Comparison of ENCODE assay signal across 1 cellular context in the genomic region with DNA sequence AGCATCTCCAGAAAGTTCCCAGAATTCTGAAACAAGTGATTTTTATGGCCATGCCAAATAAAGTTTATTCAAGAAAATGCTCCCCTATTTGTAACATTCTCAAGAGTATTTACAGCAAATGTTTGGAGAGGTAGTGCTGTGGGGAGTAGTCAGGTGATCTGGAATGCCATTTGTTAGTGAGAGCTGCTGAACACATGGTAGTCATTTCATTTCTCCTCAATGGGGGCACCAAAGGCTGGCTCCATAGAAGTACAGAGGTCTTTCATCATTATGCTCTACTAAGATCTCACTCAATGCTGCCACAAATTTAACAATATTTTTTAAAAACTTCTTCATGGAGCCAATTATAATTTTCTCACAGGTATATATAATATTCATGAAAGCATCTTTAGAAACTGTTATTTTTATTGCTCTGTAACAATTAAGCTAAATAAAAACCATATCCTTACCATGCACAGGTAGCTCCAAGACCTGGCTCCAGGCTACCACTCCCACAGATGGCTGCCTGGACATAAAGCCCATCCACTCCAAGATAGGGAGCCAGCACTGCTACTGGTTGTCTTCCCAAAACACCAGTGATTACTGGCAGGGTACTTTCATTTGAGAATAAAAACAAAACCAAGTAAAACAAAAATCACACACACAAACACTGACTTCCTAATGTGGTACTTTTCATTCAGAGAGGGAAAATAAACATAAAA.
TF ChIP-seq lines count a peak whose summit lies in the region.

No MANE protein-coding gene starts in this region.

TF ChIP-seq in GM23338, 12 proteins besides CTCF, POLR2A, EP300 and RAD21 (continued from another document):
- TF ChIP-seq, protein P1, sequence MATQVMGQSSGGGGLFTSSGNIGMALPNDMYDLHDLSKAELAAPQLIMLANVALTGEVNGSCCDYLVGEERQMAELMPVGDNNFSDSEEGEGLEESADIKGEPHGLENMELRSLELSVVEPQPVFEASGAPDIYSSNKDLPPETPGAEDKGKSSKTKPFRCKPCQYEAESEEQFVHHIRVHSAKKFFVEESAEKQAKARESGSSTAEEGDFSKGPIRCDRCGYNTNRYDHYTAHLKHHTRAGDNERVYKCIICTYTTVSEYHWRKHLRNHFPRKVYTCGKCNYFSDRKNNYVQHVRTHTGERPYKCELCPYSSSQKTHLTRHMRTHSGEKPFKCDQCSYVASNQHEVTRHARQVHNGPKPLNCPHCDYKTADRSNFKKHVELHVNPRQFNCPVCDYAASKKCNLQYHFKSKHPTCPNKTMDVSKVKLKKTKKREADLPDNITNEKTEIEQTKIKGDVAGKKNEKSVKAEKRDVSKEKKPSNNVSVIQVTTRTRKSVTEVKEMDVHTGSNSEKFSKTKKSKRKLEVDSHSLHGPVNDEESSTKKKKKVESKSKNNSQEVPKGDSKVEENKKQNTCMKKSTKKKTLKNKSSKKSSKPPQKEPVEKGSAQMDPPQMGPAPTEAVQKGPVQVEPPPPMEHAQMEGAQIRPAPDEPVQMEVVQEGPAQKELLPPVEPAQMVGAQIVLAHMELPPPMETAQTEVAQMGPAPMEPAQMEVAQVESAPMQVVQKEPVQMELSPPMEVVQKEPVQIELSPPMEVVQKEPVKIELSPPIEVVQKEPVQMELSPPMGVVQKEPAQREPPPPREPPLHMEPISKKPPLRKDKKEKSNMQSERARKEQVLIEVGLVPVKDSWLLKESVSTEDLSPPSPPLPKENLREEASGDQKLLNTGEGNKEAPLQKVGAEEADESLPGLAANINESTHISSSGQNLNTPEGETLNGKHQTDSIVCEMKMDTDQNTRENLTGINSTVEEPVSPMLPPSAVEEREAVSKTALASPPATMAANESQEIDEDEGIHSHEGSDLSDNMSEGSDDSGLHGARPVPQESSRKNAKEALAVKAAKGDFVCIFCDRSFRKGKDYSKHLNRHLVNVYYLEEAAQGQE (IDR thresholded peaks at IDR 0.05; ENCODE audit: unreplicated experiment), result no peak
- TF ChIP-seq STAT1 (IDR thresholded peaks at IDR 0.05; ENCODE audit: unreplicated experiment) (no peak), EZH2phosphoT487 (IDR thresholded peaks at IDR 0.05; ENCODE audit: unreplicated experiment) (no peak), NANOG (IDR thresholded peaks at IDR 0.05; ENCODE audit: borderline replicate concordance) (no peak), JUNB (IDR thresholded peaks at IDR 0.05; ENCODE audit: unreplicated experiment) (no peak), POLR2AphosphoS5 (IDR thresholded peaks at IDR 0.05; ENCODE audit: low read depth) (no peak), ZNF114 (CRISPR knock-in tag; IDR thresholded peaks at IDR 0.05) (no peak), EZH2 (IDR thresholded peaks at IDR 0.05; ENCODE audit: low read depth, unreplicated experiment) (no peak), CREB1 (CRISPR knock-in tag; IDR thresholded peaks at IDR 0.05; ENCODE audit: low read depth) (no peak), ZNF331 (CRISPR knock-in tag; IDR thresholded peaks at IDR 0.05; ENCODE audit: low read depth) (no peak)
- TF ChIP-seq, protein P2, sequence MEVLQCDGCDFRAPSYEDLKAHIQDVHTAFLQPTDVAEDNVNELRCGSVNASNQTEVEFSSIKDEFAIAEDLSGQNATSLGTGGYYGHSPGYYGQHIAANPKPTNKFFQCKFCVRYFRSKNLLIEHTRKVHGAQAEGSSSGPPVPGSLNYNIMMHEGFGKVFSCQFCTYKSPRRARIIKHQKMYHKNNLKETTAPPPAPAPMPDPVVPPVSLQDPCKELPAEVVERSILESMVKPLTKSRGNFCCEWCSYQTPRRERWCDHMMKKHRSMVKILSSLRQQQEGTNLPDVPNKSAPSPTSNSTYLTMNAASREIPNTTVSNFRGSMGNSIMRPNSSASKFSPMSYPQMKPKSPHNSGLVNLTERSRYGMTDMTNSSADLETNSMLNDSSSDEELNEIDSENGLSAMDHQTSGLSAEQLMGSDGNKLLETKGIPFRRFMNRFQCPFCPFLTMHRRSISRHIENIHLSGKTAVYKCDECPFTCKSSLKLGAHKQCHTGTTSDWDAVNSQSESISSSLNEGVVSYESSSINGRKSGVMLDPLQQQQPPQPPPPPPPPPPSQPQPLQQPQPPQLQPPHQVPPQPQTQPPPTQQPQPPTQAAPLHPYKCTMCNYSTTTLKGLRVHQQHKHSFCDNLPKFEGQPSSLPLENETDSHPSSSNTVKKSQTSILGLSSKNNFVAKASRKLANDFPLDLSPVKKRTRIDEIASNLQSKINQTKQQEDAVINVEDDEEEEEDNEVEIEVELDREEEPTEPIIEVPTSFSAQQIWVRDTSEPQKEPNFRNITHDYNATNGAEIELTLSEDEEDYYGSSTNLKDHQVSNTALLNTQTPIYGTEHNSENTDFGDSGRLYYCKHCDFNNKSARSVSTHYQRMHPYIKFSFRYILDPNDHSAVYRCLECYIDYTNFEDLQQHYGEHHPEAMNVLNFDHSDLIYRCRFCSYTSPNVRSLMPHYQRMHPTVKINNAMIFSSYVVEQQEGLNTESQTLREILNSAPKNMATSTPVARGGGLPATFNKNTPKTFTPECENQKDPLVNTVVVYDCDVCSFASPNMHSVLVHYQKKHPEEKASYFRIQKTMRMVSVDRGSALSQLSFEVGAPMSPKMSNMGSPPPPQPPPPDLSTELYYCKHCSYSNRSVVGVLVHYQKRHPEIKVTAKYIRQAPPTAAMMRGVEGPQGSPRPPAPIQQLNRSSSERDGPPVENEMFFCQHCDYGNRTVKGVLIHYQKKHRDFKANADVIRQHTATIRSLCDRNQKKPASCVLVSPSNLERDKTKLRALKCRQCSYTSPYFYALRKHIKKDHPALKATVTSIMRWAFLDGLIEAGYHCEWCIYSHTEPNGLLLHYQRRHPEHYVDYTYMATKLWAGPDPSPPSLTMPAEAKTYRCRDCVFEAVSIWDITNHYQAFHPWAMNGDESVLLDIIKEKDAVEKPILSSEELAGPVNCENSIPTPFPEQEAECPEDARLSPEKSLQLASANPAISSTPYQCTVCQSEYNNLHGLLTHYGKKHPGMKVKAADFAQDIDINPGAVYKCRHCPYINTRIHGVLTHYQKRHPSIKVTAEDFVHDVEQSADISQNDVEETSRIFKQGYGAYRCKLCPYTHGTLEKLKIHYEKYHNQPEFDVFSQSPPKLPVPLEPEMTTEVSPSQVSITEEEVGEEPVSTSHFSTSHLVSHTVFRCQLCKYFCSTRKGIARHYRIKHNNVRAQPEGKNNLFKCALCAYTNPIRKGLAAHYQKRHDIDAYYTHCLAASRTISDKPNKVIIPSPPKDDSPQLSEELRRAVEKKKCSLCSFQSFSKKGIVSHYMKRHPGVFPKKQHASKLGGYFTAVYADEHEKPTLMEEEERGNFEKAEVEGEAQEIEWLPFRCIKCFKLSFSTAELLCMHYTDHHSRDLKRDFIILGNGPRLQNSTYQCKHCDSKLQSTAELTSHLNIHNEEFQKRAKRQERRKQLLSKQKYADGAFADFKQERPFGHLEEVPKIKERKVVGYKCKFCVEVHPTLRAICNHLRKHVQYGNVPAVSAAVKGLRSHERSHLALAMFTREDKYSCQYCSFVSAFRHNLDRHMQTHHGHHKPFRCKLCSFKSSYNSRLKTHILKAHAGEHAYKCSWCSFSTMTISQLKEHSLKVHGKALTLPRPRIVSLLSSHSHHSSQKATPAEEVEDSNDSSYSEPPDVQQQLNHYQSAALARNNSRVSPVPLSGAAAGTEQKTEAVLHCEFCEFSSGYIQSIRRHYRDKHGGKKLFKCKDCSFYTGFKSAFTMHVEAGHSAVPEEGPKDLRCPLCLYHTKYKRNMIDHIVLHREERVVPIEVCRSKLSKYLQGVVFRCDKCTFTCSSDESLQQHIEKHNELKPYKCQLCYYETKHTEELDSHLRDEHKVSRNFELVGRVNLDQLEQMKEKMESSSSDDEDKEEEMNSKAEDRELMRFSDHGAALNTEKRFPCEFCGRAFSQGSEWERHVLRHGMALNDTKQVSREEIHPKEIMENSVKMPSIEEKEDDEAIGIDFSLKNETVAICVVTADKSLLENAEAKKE (CRISPR knock-in tag; IDR thresholded peaks at IDR 0.05), result no peak
